ENCODE assay signal across 8 cellular contexts in the genomic region with DNA sequence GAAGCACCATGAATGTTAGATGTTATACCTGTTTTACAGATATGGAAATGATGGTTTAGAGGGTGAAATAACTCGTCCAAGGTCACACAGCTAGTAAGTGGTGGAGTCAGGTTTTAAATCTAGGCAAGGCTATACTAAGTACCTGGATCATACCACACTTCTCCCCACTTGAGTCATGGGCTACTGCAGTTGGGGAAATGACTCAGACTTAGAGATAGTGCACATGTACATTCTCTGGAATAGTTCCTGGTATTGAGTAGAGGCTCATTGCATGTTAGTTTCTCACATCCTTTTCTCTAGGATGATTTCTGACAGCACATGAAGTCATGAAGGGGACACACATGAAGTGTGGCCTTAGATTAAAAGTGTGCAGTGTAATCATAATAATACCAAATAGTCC.
DNase-seq lines count a peak whose midpoint lies in the region; ATAC-seq and TF ChIP-seq lines count a peak whose summit lies in the region.
"Had no signal": no experiment of that assay in that cellular context is flagged by ENCODE, and none has a peak within 500 bp of the region (broad histone marks: within the 10 kb centered on the region; RNA-seq: fewer than 3 reads in every experiment).

No MANE protein-coding gene starts in this region.

- TF ChIP-seq CTCF in RWPE1 (conservative IDR thresholded peaks at IDR 0.05; ENCODE audit: low read depth) (no peak), heart left ventricle (IDR thresholded peaks at IDR 0.05) (no peak), suprapubic skin (IDR thresholded peaks at IDR 0.05) (no peak)

- no peaks in the 10 kb centered on the region for H3K36me3 ChIP-seq in heart left ventricle
- H3K36me3 ChIP-seq in suprapubic skin = no peaks in the 10 kb centered on the region

- H3K27ac ChIP-seq in RWPE1 = no peak overlapping the region
- H3K27ac ChIP-seq in heart left ventricle = no peak overlapping the region
- no peak overlapping the region for H3K27ac ChIP-seq in suprapubic skin
- H3K27ac ChIP-seq: PC-9 had no signal

- H3K27me3 ChIP-seq in heart left ventricle (no peaks in the 10 kb centered on the region), suprapubic skin (no peaks in the 10 kb centered on the region)

- intact Hi-C loops in heart left ventricle (cut with DNase I) = no loop called here

- no peak for TF ChIP-seq EP300 in suprapubic skin (IDR thresholded peaks at IDR 0.05)

- CTCF ChIA-PET in RWPE1 (lab: Yijun Ruan, JAX) = no interaction called here

- H3K9me3 ChIP-seq in heart left ventricle (peaks cover 0 to 3% (median 0%) of the 10 kb centered on the region in 12 donors), suprapubic skin (no peaks in the 10 kb centered on the region)

- TF ChIP-seq POLR2A in heart left ventricle (IDR thresholded peaks at IDR 0.05) = no peak
- no peak for TF ChIP-seq POLR2A in suprapubic skin (IDR thresholded peaks at IDR 0.05)

- POLR2A ChIA-PET in RWPE1 (lab: Yijun Ruan, JAX; ENCODE audit: low non-redundant PET) = no interaction called here

- peak; percentile 82 for ATAC-seq in GM19035 (IDR thresholded peaks at IDR 0.05; ENCODE audit: unreplicated experiment)
- peak; percentile 89 for ATAC-seq in HG02798 (IDR thresholded peaks at IDR 0.05; ENCODE audit: poor library complexity, unreplicated experiment)
- no peak for ATAC-seq in heart left ventricle

- WGBS in heart left ventricle, 4 donors = 52 to 61% (median 58%) methylated on average over 1 of the region's 1 CpG
- 33% methylated on average over 1 of the region's 1 CpG for WGBS in suprapubic skin

- no peak overlapping the region for H3K4me3 ChIP-seq in heart left ventricle
- no peak overlapping the region for H3K4me3 ChIP-seq in suprapubic skin
- H3K4me3 ChIP-seq: PC-9 had no signal

- DNase-seq in RWPE1 (ENCODE audit: low spot score) (peak; percentile 77), lung microvascular endothelial cell (ENCODE audit: low read depth in 2 of 2) (peak; percentile 53 to 96), heart left ventricle (no peak), suprapubic skin (ENCODE audit: low spot score in 2 of 2) (no peak), NCI-H524 (lab: John Stamatoyannopoulos, UW) (no peak)

- H3K4me1 ChIP-seq in heart left ventricle (no peaks in the 10 kb centered on the region), suprapubic skin (no peaks in the 10 kb centered on the region)

Comparison
In these comparisons a context has a peak if more than half of its experiments do, and no peak if none do; other contexts are left out.
1. ATAC-seq: peak in GM19035 (single experiment) and HG02798 (single experiment); none in heart left ventricle (0 of 4).
2. DNase-seq: peak in RWPE1 (single experiment) and lung microvascular endothelial cell (2 of 2); none in heart left ventricle (0 of 5), suprapubic skin (0 of 2) and NCI-H524 (0 of 2).